8 cellular contexts compared by ENCODE assay signal in genomic region chr10:8053446-8054242, GRCh38.
DNase-seq lines count a peak whose midpoint lies in the region; ATAC-seq lines count a peak whose summit lies in the region.

No MANE protein-coding gene starts in this region.

- ATAC-seq in HG02840 (IDR thresholded peaks at IDR 0.05; ENCODE audit: low FRiP score, unreplicated experiment), result peak; percentile 55

- DNase-seq in DMS53 (lab: John Stamatoyannopoulos, UW), result peak; percentile 21
- DNase-seq in DMS53 treated with DMSO at 0.1 percent for 48 hours (lab: John Stamatoyannopoulos, UW; ENCODE audit: unreplicated experiment), result no peak
- DNase-seq in NCI-H1930 (lab: John Stamatoyannopoulos, UW), result peak; percentile 24 to 48
- DNase-seq in activated CD4-positive, alpha-beta T cell treated with anti-CD3 and anti-CD28 coated beads, Interleukin-2, amount 50 U/mL, for 1 hour, result peak; percentile 95
- DNase-seq in ecto neural progenitor cell (ENCODE audit: low spot score), result peak; percentile 94
- peak; percentile 62 for DNase-seq in medulla oblongata (ENCODE audit: extremely low spot score)
- DNase-seq in stimulated activated CD8-positive, alpha-beta memory T cell treated with anti-CD3 and anti-CD28 coated beads, Interleukin-12 subunit alpha, Interleukin-12 subunit beta, amount 100 ng/mL, for 4 hours (ENCODE audit: low read depth), result peak; percentile 89
